Comparison of ENCODE assay signal across 38 cellular contexts in the genomic region with DNA sequence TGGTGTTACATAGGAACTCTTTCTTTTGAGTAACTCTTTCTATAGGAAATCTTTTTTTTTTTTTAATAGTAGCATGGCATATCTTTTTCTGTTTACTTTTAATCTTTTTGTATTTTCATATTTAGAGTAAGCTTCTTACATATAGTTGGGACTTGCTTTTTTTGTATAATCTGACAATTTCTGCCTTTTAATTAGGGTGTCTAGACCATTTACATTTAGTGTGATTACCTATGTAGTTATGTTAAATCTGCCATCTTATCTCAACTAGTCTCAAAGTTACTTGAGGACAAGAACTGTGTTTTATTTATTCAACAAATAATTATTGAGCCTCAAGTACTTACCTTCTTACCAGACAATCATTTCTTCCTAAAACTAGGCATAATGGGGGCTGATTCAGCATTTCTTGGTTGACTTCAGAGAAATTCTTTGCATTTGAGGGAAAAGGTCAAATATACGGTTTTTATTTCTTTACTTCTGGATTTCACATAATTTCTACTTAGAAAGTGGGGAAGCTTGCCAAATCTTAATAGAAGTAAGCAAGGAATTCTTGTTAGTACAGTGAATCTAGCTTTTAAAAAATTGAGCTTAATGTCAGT.
"Had no signal": no experiment of that assay in that cellular context is flagged by ENCODE, and none has a peak within 500 bp of the region (broad histone marks: within the 10 kb centered on the region; RNA-seq: fewer than 3 reads in every experiment).

No MANE protein-coding gene starts in this region.

- H3K9me3 ChIP-seq: adrenal gland had no signal

- H3K4me3 ChIP-seq: adrenal gland, cardiac muscle cell had no signal

- FAIRE-seq: bronchial epithelial cell, TTC549 had no signal

- H3K4me1 Mint-ChIP-seq: activated B cell treated with CpG ODN at 0.5 μM for 24 hours; activated naive CD8-positive, alpha-beta T cell treated with anti-CD3 and anti-CD28 coated beads for 36 hours; activated T-helper 17 cell treated with anti-CD3 and anti-CD28 coated beads, Interleukin-2, amount 50 U/mL, for 72 hours; brain had no signal

- H3K27ac Mint-ChIP-seq: activated B cell treated with CpG ODN at 0.5 μM for 24 hours; activated CD4-positive, alpha-beta memory T cell treated with anti-CD3 and anti-CD28 coated beads for 36 hours; activated CD4-positive, alpha-beta T cell treated with anti-CD3 and anti-CD28 coated beads, Interleukin-2, amount 10 ng/mL, durations not matched to agents 24 days and 14 days; activated CD8-positive, alpha-beta T cell treated with anti-CD3 and anti-CD28 coated beads for 36 hours; activated naive CD4-positive, alpha-beta T cell treated with anti-CD3 and anti-CD28 coated beads for 36 hours; activated naive CD4-positive, alpha-beta T cell treated with anti-CD3 and anti-CD28 coated beads, Interleukin-2, amount 50 U/mL, for 72 hours; activated naive CD8-positive, alpha-beta T cell treated with anti-CD3 and anti-CD28 coated beads for 36 hours; activated T-cell treated with anti-CD3 and anti-CD28 coated beads, Interleukin-2, amount 50 U/mL, for 72 hours; activated T-helper 1 cell treated with anti-CD3 and anti-CD28 coated beads, Interleukin-12 subunit alpha, Interleukin-12 subunit beta, Interleukin-2, Interleukin-4 antibody, amounts not matched to agents 30 ng/mL and 10 ng/mL and 1 ng/mL, durations not matched to agents 14 hours and 24 hours and 36 hours; activated T-helper 17 cell treated with anti-CD3 and anti-CD28 coated beads, Interleukin-2, amount 50 U/mL, for 72 hours; brain; T-helper 1 cell treated with Interleukin-12 subunit alpha and Interleukin-12 subunit beta and Interleukin-4 antibody, amounts not matched to agents 30 μg/mL and 1 μg/mL, for 36 hours; T-helper 2 cell treated with Interferon-gamma antibody and Interleukin-4, amounts not matched to agents 5 μg/mL and 100 μg/mL, for 36 hours had no signal

- H3K27me3 Mint-ChIP-seq: activated B cell treated with CpG ODN at 0.5 μM for 24 hours; activated CD4-positive, alpha-beta memory T cell treated with anti-CD3 and anti-CD28 coated beads for 36 hours; activated CD4-positive, alpha-beta T cell treated with anti-CD3 and anti-CD28 coated beads, Interleukin-2, amount 10 ng/mL, durations not matched to agents 24 days and 14 days; activated CD8-positive, alpha-beta T cell treated with anti-CD3 and anti-CD28 coated beads for 36 hours; activated naive CD8-positive, alpha-beta T cell treated with anti-CD3 and anti-CD28 coated beads for 36 hours; activated T-helper 17 cell treated with anti-CD3 and anti-CD28 coated beads, Interleukin-2, amount 50 U/mL, for 72 hours; brain; central memory CD8-positive, alpha-beta T cell had no signal

- H3K4me3 Mint-ChIP-seq: activated B cell treated with CpG ODN at 0.5 μM for 24 hours; activated CD4-positive, alpha-beta memory T cell treated with anti-CD3 and anti-CD28 coated beads for 36 hours; activated CD4-positive, alpha-beta T cell treated with anti-CD3 and anti-CD28 coated beads, Interleukin-2, amount 10 ng/mL, durations not matched to agents 24 days and 14 days; activated CD8-positive, alpha-beta T cell treated with anti-CD3 and anti-CD28 coated beads for 36 hours; activated naive CD4-positive, alpha-beta T cell treated with anti-CD3 and anti-CD28 coated beads for 36 hours; activated naive CD8-positive, alpha-beta T cell treated with anti-CD3 and anti-CD28 coated beads for 36 hours; activated T-cell treated with anti-CD3 and anti-CD28 coated beads, Interleukin-2, amount 50 U/mL, for 4 hours; activated T-cell treated with anti-CD3 and anti-CD28 coated beads, Interleukin-2, amount 50 U/mL, for 72 hours; activated T-helper 1 cell treated with anti-CD3 and anti-CD28 coated beads, Interleukin-12 subunit alpha, Interleukin-12 subunit beta, Interleukin-2, Interleukin-4 antibody, amounts not matched to agents 30 ng/mL and 10 ng/mL and 1 ng/mL, durations not matched to agents 14 hours and 24 hours and 36 hours; activated T-helper 17 cell treated with anti-CD3 and anti-CD28 coated beads, Interleukin-2, amount 50 U/mL, for 72 hours; brain; central memory CD8-positive, alpha-beta T cell; T-helper 1 cell treated with Interleukin-12 subunit alpha and Interleukin-12 subunit beta and Interleukin-4 antibody, amounts not matched to agents 30 μg/mL and 1 μg/mL, for 36 hours; T-helper 2 cell treated with Interferon-gamma antibody and Interleukin-4, amounts not matched to agents 5 μg/mL and 100 μg/mL, for 36 hours had no signal

- H3K27me3 ChIP-seq: adrenal gland, cardiac muscle cell had no signal

- H3K9me3 Mint-ChIP-seq: activated naive CD4-positive, alpha-beta T cell treated with anti-CD3 and anti-CD28 coated beads, Interleukin-2, amount 50 U/mL, for 72 hours; central memory CD8-positive, alpha-beta T cell had no signal

- H3K27ac ChIP-seq: adrenal gland, cardiac muscle cell, VCaP had no signal

- DNase-seq: activated B cell treated with CpG ODN at 0.5 μM for 24 hours; activated CD4-positive, alpha-beta memory T cell treated with anti-CD3 and anti-CD28 coated beads for 36 hours; activated CD4-positive, alpha-beta T cell treated with anti-CD3 and anti-CD28 coated beads for 4 hours; activated CD4-positive, alpha-beta T cell treated with anti-CD3 and anti-CD28 coated beads, Interleukin-2, amount 10 ng/mL, durations not matched to agents 24 days and 14 days; activated CD4-positive, alpha-beta T cell treated with anti-CD3 and anti-CD28 coated beads, Interleukin-2, amount 50 U/mL, for 1 hour; activated CD4-positive, alpha-beta T cell treated with anti-CD3 and anti-CD28 coated beads, Interleukin-2, amount 50 U/mL, for 4 hours; activated CD4-positive, CD25-positive, alpha-beta regulatory T cell treated with anti-CD3 and anti-CD28 coated beads, Interleukin-2, amount 50 U/mL, for 72 hours; activated CD8-positive, alpha-beta memory T cell treated with anti-CD3 and anti-CD28 coated beads, Interleukin-2, amount 50 U/mL, for 4 hours; activated CD8-positive, alpha-beta T cell treated with anti-CD3 and anti-CD28 coated beads for 36 hours; activated effector memory CD4-positive, alpha-beta T cell treated with anti-CD3 and anti-CD28 coated beads, Interleukin-2, amount 50 U/mL, for 16 hours; activated gamma-delta T cell treated with Interleukin-2 at 50 U/mL for 16 hours; activated naive CD4-positive, alpha-beta T cell; activated naive CD4-positive, alpha-beta T cell treated with anti-CD3 and anti-CD28 coated beads for 36 hours; activated naive CD4-positive, alpha-beta T cell treated with anti-CD3 and anti-CD28 coated beads, Interleukin-2, amount 50 U/mL, for 16 hours; activated naive CD8-positive, alpha-beta T cell treated with anti-CD3 and anti-CD28 coated beads for 36 hours; activated T-cell treated with anti-CD3 and anti-CD28 coated beads for 4 hours; activated T-cell treated with anti-CD3 and anti-CD28 coated beads, Interleukin-2, amount 50 U/mL, for 1 hour; activated T-cell treated with anti-CD3 and anti-CD28 coated beads, Interleukin-2, amount 50 U/mL, for 4 hours; activated T-cell treated with anti-CD3 and anti-CD28 coated beads, Interleukin-2, amount 50 U/mL, for 72 hours; adrenal gland; amniotic stem cell; aorta; caudate nucleus; cerebellar nuclear complex; T-helper 1 cell; T-helper 2 cell; T-helper 9 cell had no signal

- H3K36me3 ChIP-seq: adrenal gland, cardiac muscle cell had no signal

- ATAC-seq: activated CD8-positive, alpha-beta T cell treated with anti-CD3 and anti-CD28 coated beads for 36 hours; activated naive CD4-positive, alpha-beta T cell treated with anti-CD3 and anti-CD28 coated beads, Interleukin-2, amount 50 U/mL, for 72 hours; activated T-cell treated with anti-CD3 and anti-CD28 coated beads, Interleukin-2, amount 50 U/mL, for 4 hours; activated T-cell treated with anti-CD3 and anti-CD28 coated beads, Interleukin-2, amount 50 U/mL, for 72 hours; activated T-helper 17 cell treated with anti-CD3 and anti-CD28 coated beads, Interleukin-2, amount 50 U/mL, for 72 hours had no signal

- H3K4me1 ChIP-seq: adrenal gland had no signal
